ENCODE assay signal across 8 cellular contexts in genomic region chr3:196081834-196082470, GRCh38. TPM values are rescaled to one million over a fixed set of nuclear protein-coding genes. Genes with fewer than 3 reads are reported as not detected.
DNase-seq lines count a peak whose midpoint lies in the region; ATAC-seq and TF ChIP-seq lines count a peak whose summit lies in the region.

Gene TFRC, minus strand, starts transcription at chr3:196082090. Its CDS starts 4,991 bp downstream, at chr3:196077099.

- H3K36me3 ChIP-seq in heart right ventricle, result peaks cover 0 to 3% (median 0%) of the 10 kb centered on the region in 9 donors
- H3K36me3 ChIP-seq in upper lobe of left lung, result peaks cover 0 to 1% (median 0%) of the 10 kb centered on the region in 4 donors

- TF ChIP-seq POLR2A in GM15510 (IDR thresholded peaks at IDR 0.05; ENCODE audit: borderline replicate concordance, extremely low read depth, insufficient read length) (peak; percentile 100), upper lobe of left lung (IDR thresholded peaks at IDR 0.05) (peak in 3 of 4 donors; percentile 94 to 99 (median 95))

- H3K4me3 ChIP-seq in heart right ventricle, result peak within 1 kb of the TSS; percentile 86 to 100 (median 94)
- peak within 1 kb of the TSS; percentile 69 to 99 (median 82) for H3K4me3 ChIP-seq in upper lobe of left lung

- H3K4me1 ChIP-seq in heart right ventricle, result peaks cover 0 to 40% (median 32%) of the 10 kb centered on the region in 9 donors
- H3K4me1 ChIP-seq in upper lobe of left lung, result peaks cover 12 to 25% (median 14%) of the 10 kb centered on the region in 4 donors

- TF ChIP-seq CTCF in heart right ventricle (IDR thresholded peaks at IDR 0.05), result peak in 1 of 9 donors; percentile 14
- peak in 2 of 6 experiments; percentile 11 to 21 for TF ChIP-seq CTCF in upper lobe of left lung (IDR thresholded peaks at IDR 0.05)

- intact Hi-C loops in T-helper 1 cell treated with Interleukin-12 subunit alpha and Interleukin-12 subunit beta and Interleukin-4 antibody, amounts not matched to agents 30 ng/mL and 1 ng/mL, for 36 hours (cut with micrococcal nuclease), result loop anchor here (1.0 to 5.0 kb wide), 13 partner anchors 9 to 860 kb away; partner anchors contain the start of genes DYNLT2B, NCBP2, RNF168 and TNK2
- intact Hi-C loops in heart right ventricle (cut with DNase I), result loop anchor here in 1 of 10 donors (2.0 kb wide), 1 partner anchor 111 kb away; no protein-coding TSS in a partner anchor
- intact Hi-C loops in posterior vena cava (cut with DNase I), result loop anchor here in 1 of 2 donors (5.0 kb wide), 1 partner anchor 115 kb away; no protein-coding TSS in a partner anchor

- H3K27me3 ChIP-seq in heart right ventricle, result no peaks in the 10 kb centered on the region
- no peaks in the 10 kb centered on the region for H3K27me3 ChIP-seq in upper lobe of left lung

- peak; percentile 91 for DNase-seq in NCI-H1694 (lab: John Stamatoyannopoulos, UW)
- DNase-seq in amniotic epithelial cell (ENCODE audit: low read depth), result peak; percentile 84
- peak; percentile 94 to 96 for DNase-seq in heart right ventricle
- peak; percentile 98 for DNase-seq in posterior vena cava (ENCODE audit: low spot score)
- peak; percentile 96 to 100 for DNase-seq in upper lobe of left lung

- H3K9me3 ChIP-seq in heart right ventricle, result no peaks in the 10 kb centered on the region
- no peaks in the 10 kb centered on the region for H3K9me3 ChIP-seq in upper lobe of left lung

- peak; percentile 77 for ATAC-seq in HG02884 (IDR thresholded peaks at IDR 0.05; ENCODE audit: unreplicated experiment)
- peak; percentile 98 to 99 (median 99) for ATAC-seq in heart right ventricle
- ATAC-seq in upper lobe of left lung (ENCODE audit: low FRiP score in 2 of 2), result peak; percentile 97 to 99

- WGBS in heart right ventricle, 2 donors, result 0 to 1% methylated on average over 61 to 66 of the region's 66 CpGs
- WGBS in upper lobe of left lung, 2 donors, result 0 to 1% methylated on average over 21 to 53 of the region's 66 CpGs

- peak in 2 of 4 donors; percentile 19 to 60 for TF ChIP-seq EP300 in upper lobe of left lung (IDR thresholded peaks at IDR 0.05)

- peak within 1 kb of the TSS; percentile 76 to 99 (median 96) for H3K27ac ChIP-seq in heart right ventricle
- peak within 1 kb of the TSS; percentile 89 to 95 (median 91) for H3K27ac ChIP-seq in upper lobe of left lung

RNA-seq across cellular contexts. Expression of gene TFRC, which starts in this region (rescaled TPM):
- total RNA-seq in T-helper 1 cell treated with Interleukin-12 subunit alpha and Interleukin-12 subunit beta and Interleukin-4 antibody, amounts not matched to agents 30 ng/mL and 1 ng/mL, for 36 hours, result 565 and 577 TPM in 2 replicates
- total RNA-seq in heart right ventricle, result 100 to 1,000 TPM in 5 of 10 donors, 10 to 100 TPM in 5; 58.8 to 300 (median 104) TPM
- polyA plus RNA-seq in heart right ventricle, result 10 to 100 TPM; 25.7 to 40.5 TPM
- total RNA-seq in posterior vena cava, result 100 to 1,000 TPM in 1 of 2 donors, 10 to 100 TPM in 1; 73.4 to 132 TPM
- total RNA-seq in upper lobe of left lung, result 100 to 1,000 TPM in 5 of 6 donors, 10 to 100 TPM in 1; 66.0 to 323 (median 234) TPM

Comparison
In these comparisons a context has a peak if more than half of its experiments do, and no peak if none do; other contexts are left out.
1. Peak in every context shown above with its lines: DNase-seq, ATAC-seq, H3K4me3 ChIP-seq and H3K27ac ChIP-seq.